In the genomic region with DNA sequence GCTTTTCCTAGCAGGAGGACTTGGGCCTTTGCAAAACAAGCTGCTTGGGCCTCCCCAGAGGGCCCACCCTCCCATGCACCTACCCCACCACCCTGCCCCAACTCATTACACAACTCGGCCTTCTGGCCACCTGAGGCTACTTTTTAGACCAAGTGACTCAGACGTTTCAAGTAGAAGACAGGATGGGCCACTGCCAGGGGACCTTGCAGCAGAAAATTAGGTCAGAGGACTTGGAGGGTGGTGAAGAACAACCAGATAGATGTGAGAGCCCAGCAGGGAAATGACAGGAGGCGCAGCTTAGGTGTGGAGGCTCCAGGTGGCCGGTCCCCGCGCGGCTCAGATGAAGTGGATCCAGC, we compare ENCODE assay signal across 11 cellular contexts. TPM values are rescaled to one million over a fixed set of nuclear protein-coding genes. Genes with fewer than 3 reads are reported as not detected.
DNase-seq lines count a peak whose midpoint lies in the region; ATAC-seq and TF ChIP-seq lines count a peak whose summit lies in the region.
"Had no signal": no experiment of that assay in that cellular context is flagged by ENCODE, and none has a peak within 500 bp of the region (broad histone marks: within the 10 kb centered on the region; RNA-seq: fewer than 3 reads in every experiment).

No MANE protein-coding gene starts in this region.

- TF ChIP-seq EP300 in stomach (IDR thresholded peaks at IDR 0.05), result no peak

- peak overlapping the region; percentile 84 for H3K4me3 Mint-ChIP-seq in T-helper 1 cell treated with Interleukin-12 subunit alpha and Interleukin-12 subunit beta and Interleukin-4 antibody, amounts not matched to agents 30 μg/mL and 1 μg/mL, for 36 hours
- peak overlapping the region; percentile 65 for H3K4me3 Mint-ChIP-seq in activated CD8-positive, alpha-beta T cell treated with anti-CD3 and anti-CD28 coated beads for 36 hours

- no peaks in the 10 kb centered on the region for H3K27me3 Mint-ChIP-seq in T-helper 1 cell treated with Interleukin-12 subunit alpha and Interleukin-12 subunit beta and Interleukin-4 antibody, amounts not matched to agents 30 μg/mL and 1 μg/mL, for 36 hours (ENCODE audit: low read depth)
- no peaks in the 10 kb centered on the region for H3K27me3 Mint-ChIP-seq in activated CD8-positive, alpha-beta T cell treated with anti-CD3 and anti-CD28 coated beads for 36 hours

- H3K9me3 ChIP-seq in stomach (no peaks in the 10 kb centered on the region), WERI-Rb-1 (ENCODE audit: severe bottlenecking) (no peaks in the 10 kb centered on the region)

- no peak for ATAC-seq in activated CD8-positive, alpha-beta T cell treated with anti-CD3 and anti-CD28 coated beads for 36 hours
- no peak for ATAC-seq in left cardiac atrium
- ATAC-seq in activated CD4-positive, CD25-positive, alpha-beta regulatory T cell treated with anti-CD3 and anti-CD28 coated beads, Interleukin-2, amount 50 U/mL, for 24 hours, result no peak

- CTCF ChIA-PET in activated CD8-positive, alpha-beta T cell treated with anti-CD3 and anti-CD28 coated beads for 36 hours (lab: Charles Lee), result interaction anchor here (3.2 kb wide), 1 partner anchor 11 kb away, joined by 26 read pairs; no protein-coding TSS in a partner anchor

- no peak for TF ChIP-seq CTCF in activated CD8-positive, alpha-beta T cell treated with anti-CD3 and anti-CD28 coated beads for 36 hours (IDR thresholded peaks at IDR 0.05)
- TF ChIP-seq CTCF in stomach (IDR thresholded peaks at IDR 0.05), result no peak
- TF ChIP-seq CTCF in WERI-Rb-1 (IDR thresholded peaks at IDR 0.05; ENCODE audit: low read depth, low read length), result no peak

- no peaks in the 10 kb centered on the region for H3K9me3 Mint-ChIP-seq in T-helper 1 cell treated with Interleukin-12 subunit alpha and Interleukin-12 subunit beta and Interleukin-4 antibody, amounts not matched to agents 30 μg/mL and 1 μg/mL, for 36 hours
- H3K9me3 Mint-ChIP-seq in activated CD8-positive, alpha-beta T cell treated with anti-CD3 and anti-CD28 coated beads for 36 hours, result no peaks in the 10 kb centered on the region

- H3K27me3 ChIP-seq in stomach (no peaks in the 10 kb centered on the region), WERI-Rb-1 (ENCODE audit: insufficient read depth, low read depth, severe bottlenecking) (no peaks in the 10 kb centered on the region)

- POLR2A ChIA-PET in activated CD8-positive, alpha-beta T cell treated with anti-CD3 and anti-CD28 coated beads for 36 hours (lab: Charles Lee), result interaction anchor here (0.6 kb wide), 1 partner anchor 37 kb away, joined by 3 read pairs; no protein-coding TSS in a partner anchor

- H3K4me3 ChIP-seq in stomach (peak overlapping the region; percentile 63 to 81 (median 72)), WERI-Rb-1 (ENCODE audit: low read depth, low read length) (no peak overlapping the region)

- no peak for TF ChIP-seq POLR2A in stomach (IDR thresholded peaks at IDR 0.05)

- H3K27ac Mint-ChIP-seq in T-helper 1 cell treated with Interleukin-12 subunit alpha and Interleukin-12 subunit beta and Interleukin-4 antibody, amounts not matched to agents 30 μg/mL and 1 μg/mL, for 36 hours, result peak overlapping the region; percentile 79
- H3K27ac Mint-ChIP-seq in activated CD8-positive, alpha-beta T cell treated with anti-CD3 and anti-CD28 coated beads for 36 hours, result peak overlapping the region; percentile 14

- intact Hi-C loops in activated CD8-positive, alpha-beta T cell treated with anti-CD3 and anti-CD28 coated beads for 36 hours (cut with micrococcal nuclease), result no loop called here
- intact Hi-C loops in left cardiac atrium (cut with DNase I) (no loop called here), stomach (cut with DNase I; ENCODE audit: low total_unique reads) (no loop called here)

- no peak for DNase-seq in T-helper 1 cell
- no peak for DNase-seq in activated CD8-positive, alpha-beta T cell treated with anti-CD3 and anti-CD28 coated beads for 36 hours
- DNase-seq in left cardiac atrium, result peak; percentile 33
- no peak for DNase-seq in stomach
- DNase-seq in NCI-H82 (lab: John Stamatoyannopoulos, UW), result no peak
- no peak for DNase-seq in WERI-Rb-1
- DNase-seq: activated CD4-positive, alpha-beta T cell treated with anti-CD3 and anti-CD28 coated beads for 1 hour had no signal

- H3K36me3 ChIP-seq in stomach (peaks cover under 1 to 15% (median 12%) of the 10 kb centered on the region in 4 donors), WERI-Rb-1 (peaks cover 6% of the 10 kb centered on the region)

- H3K4me1 ChIP-seq in stomach, result peaks cover 29 to 76% (median 56%) of the 10 kb centered on the region in 4 donors

- 75 to 80% (median 76%) methylated on average over 7 of the region's 7 CpGs for WGBS in stomach, 5 donors

- peaks cover 20% of the 10 kb centered on the region for H3K36me3 Mint-ChIP-seq in T-helper 1 cell treated with Interleukin-12 subunit alpha and Interleukin-12 subunit beta and Interleukin-4 antibody, amounts not matched to agents 30 μg/mL and 1 μg/mL, for 36 hours (ENCODE audit: low read depth)
- peaks cover 20% of the 10 kb centered on the region for H3K36me3 Mint-ChIP-seq in activated CD8-positive, alpha-beta T cell treated with anti-CD3 and anti-CD28 coated beads for 36 hours (ENCODE audit: low read depth)

- peak overlapping the region in 4 of 5 donors; percentile 1 to 99 (median 94) for H3K27ac ChIP-seq in stomach
- H3K27ac ChIP-seq in WERI-Rb-1, result no peak overlapping the region
- H3K27ac ChIP-seq: KMS-11 had no signal

- H3K4me1 Mint-ChIP-seq in T-helper 1 cell treated with Interleukin-12 subunit alpha and Interleukin-12 subunit beta and Interleukin-4 antibody, amounts not matched to agents 30 μg/mL and 1 μg/mL, for 36 hours (ENCODE audit: low read depth), result peaks cover 34% of the 10 kb centered on the region
- H3K4me1 Mint-ChIP-seq in activated CD8-positive, alpha-beta T cell treated with anti-CD3 and anti-CD28 coated beads for 36 hours (ENCODE audit: low read depth), result peaks cover 29% of the 10 kb centered on the region

RNA-seq across cellular contexts. Expression of a gene that starts 1.4 kb away (rescaled TPM):
- total RNA-seq in activated CD8-positive, alpha-beta T cell treated with anti-CD3 and anti-CD28 coated beads for 36 hours, result 1 to 10 TPM; 3.9 to 4.2 TPM
- total RNA-seq in left cardiac atrium (1 to 10 TPM; 6.0 to 8.3 TPM), stomach (1 to 10 TPM in 4 of 5 donors, under 1 TPM in 1; 0.58 to 7.1 (median 5.7) TPM)
- polyA plus RNA-seq in stomach, result 1 to 10 TPM; 2.6 to 3.8 (median 3.7) TPM

RNA-seq across cellular contexts. Expression of a gene that starts 1.5 kb away (rescaled TPM):
- total RNA-seq in activated CD8-positive, alpha-beta T cell treated with anti-CD3 and anti-CD28 coated beads for 36 hours, result 10 to 100 TPM; 17.6 to 18.7 TPM
- total RNA-seq in left cardiac atrium (10 to 100 TPM; 10.2 to 29.0 TPM), stomach (10 to 100 TPM in 2 of 5 donors, 1 to 10 TPM in 3; 2.3 to 17.9 (median 8.6) TPM)
- 1 to 10 TPM; 1.6 to 2.3 (median 2.2) TPM for polyA plus RNA-seq in stomach

RNA-seq across cellular contexts. Expression of a gene that starts 5.2 kb away (rescaled TPM):
- total RNA-seq in activated CD8-positive, alpha-beta T cell treated with anti-CD3 and anti-CD28 coated beads for 36 hours, result 1 to 10 TPM; 2.6 to 3.9 TPM
- total RNA-seq in left cardiac atrium (1 to 10 TPM; 1.8 to 2.2 TPM), stomach (10 to 100 TPM in 2 of 5 donors, 1 to 10 TPM in 3; 1.4 to 14.6 (median 9.8) TPM)
- 1 to 10 TPM; 1.9 to 4.9 (median 2.3) TPM for polyA plus RNA-seq in stomach

RNA-seq across cellular contexts. Expression of a gene that starts 19.5 kb away (rescaled TPM):
- total RNA-seq in activated CD8-positive, alpha-beta T cell treated with anti-CD3 and anti-CD28 coated beads for 36 hours, result 1 to 10 TPM; 1.0 to 1.7 TPM
- total RNA-seq in left cardiac atrium (1 to 10 TPM in 1 of 2 donors, under 1 TPM in 1; 0.84 to 1.4 TPM), stomach (100 to 1,000 TPM in 1 of 5 donors, 1 to 10 TPM in 3, under 1 TPM in 1; 0.45 to 116 (median 5.8) TPM)
- 1 to 10 TPM in 1 of 3 donors, under 1 TPM in 1, not detected in 1; 0.25 to 6.0 TPM for polyA plus RNA-seq in stomach
- total RNA-seq: glomerular endothelial cell had no signal
